ENCODE assay signal across 14 cellular contexts in the genomic region with DNA sequence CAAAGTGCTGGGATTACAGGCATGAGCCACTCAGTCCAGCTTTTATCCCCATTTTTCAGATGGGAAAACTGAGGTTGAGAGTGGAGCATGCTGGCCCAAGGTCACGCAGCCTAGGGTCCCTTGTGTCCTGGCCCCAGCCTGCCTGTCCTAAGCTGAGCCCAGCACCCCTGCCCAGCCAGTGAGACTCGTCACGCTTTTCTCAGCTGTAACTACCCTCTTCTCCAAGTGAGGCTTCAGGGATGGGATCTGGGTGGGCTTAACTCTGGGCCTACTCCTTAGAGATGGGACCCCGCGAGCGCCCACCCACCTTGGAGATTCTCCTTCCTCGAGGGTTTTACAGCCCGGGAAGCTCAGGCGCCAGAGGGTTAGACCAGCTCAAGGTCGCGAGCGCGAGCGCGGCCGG. TPM values are rescaled to one million over a fixed set of nuclear protein-coding genes. Genes with fewer than 3 reads are reported as not detected.
A peak's percentile ranks its signal among the peaks of the same experiment; 100 is the strongest.
DNase-seq lines count a peak whose midpoint lies in the region; ATAC-seq and TF ChIP-seq lines count a peak whose summit lies in the region.
"Had no signal": no experiment of that assay in that cellular context is flagged by ENCODE, and none has a peak within 500 bp of the region (broad histone marks: within the 10 kb centered on the region; RNA-seq: fewer than 3 reads in every experiment).

No MANE protein-coding gene starts in this region.

- no peak overlapping the region for H3K4ac ChIP-seq in neuronal stem cell (ENCODE audit: low read length)

- intact Hi-C loops in CD14-positive monocyte (cut with micrococcal nuclease), result no loop called here

- H3K4me3 Mint-ChIP-seq in CD14-positive monocyte (peak overlapping the region; percentile 37 to 94), endothelial cell (ENCODE audit: unreplicated experiment) (peak overlapping the region; percentile 94)

- no peak overlapping the region for H2AK5ac ChIP-seq in neuronal stem cell (ENCODE audit: low read depth, low read length)

- no peak overlapping the region for H3K18ac ChIP-seq in neuronal stem cell (ENCODE audit: low read length)

- H3K4me3 ChIP-seq in HUES48 (ENCODE audit: low read depth, low read length) (peak overlapping the region; percentile 66; the same call in 1 of the 2 replicates), neuronal stem cell (ENCODE audit: low read length in 2 of 2) (peak overlapping the region in 1 of 2 donors; percentile 40)
- H3K4me3 ChIP-seq: mucosa of descending colon had no signal

- ATAC-seq in omental fat pad (ENCODE audit: low FRiP score) (no peak), GM18517 (IDR thresholded peaks at IDR 0.05; ENCODE audit: unreplicated experiment) (no peak)
- ATAC-seq: mucosa of descending colon had no signal

- H3K27ac Mint-ChIP-seq in CD14-positive monocyte (no peak overlapping the region), endothelial cell (ENCODE audit: unreplicated experiment) (no peak overlapping the region)

- H3K9me3 ChIP-seq in HUES48 (ENCODE audit: control insufficient read depth, insufficient read depth, low read length), result no peaks in the 10 kb centered on the region
- peaks cover 0 to 5% of the 10 kb centered on the region in 2 donors for H3K9me3 ChIP-seq in neuronal stem cell (replicated peaks in 1 of 2; ENCODE audit: control insufficient read depth in 2 of 2, insufficient read depth in 1 of 2, low read depth in 1 of 2, low read length in 2 of 2)
- H3K9me3 ChIP-seq: mucosa of descending colon had no signal

- peaks cover 4 to 9% of the 10 kb centered on the region in 2 donors for H3K36me3 Mint-ChIP-seq in CD14-positive monocyte
- peaks cover 4% of the 10 kb centered on the region for H3K36me3 Mint-ChIP-seq in endothelial cell (ENCODE audit: low read depth, unreplicated experiment)

- H4K91ac ChIP-seq in neuronal stem cell (ENCODE audit: low read depth, low read length, poor library complexity), result no peak overlapping the region

- H3K27me3 Mint-ChIP-seq in CD14-positive monocyte (ENCODE audit: low read depth in 3 of 3) (peaks cover 36 to 49% (median 39%) of the 10 kb centered on the region in 3 donors), endothelial cell (ENCODE audit: unreplicated experiment) (peaks cover 28% of the 10 kb centered on the region)

- no peak for DNase-seq in CD14-positive monocyte (ENCODE audit: low spot score)
- no peak for DNase-seq in endothelial cell (ENCODE audit: low spot score)
- DNase-seq in neuronal stem cell (ENCODE audit: low spot score), result no peak
- DNase-seq in omental fat pad (ENCODE audit: low spot score), result no peak
- no peak for DNase-seq in A172 (ENCODE audit: low spot score)
- no peak for DNase-seq in OCI-M1 (lab: John Stamatoyannopoulos, UW)
- DNase-seq: activated CD8-positive, alpha-beta memory T cell treated with anti-CD3 and anti-CD28 coated beads, Interleukin-2, amount 50 U/mL, for 48 hours; central memory CD4-positive, alpha-beta T cell; stimulated activated CD4-positive, alpha-beta T cell treated with anti-CD3 and anti-CD28 coated beads, Interleukin-1b, Interleukin-23, amount 100 ng/mL, for 48 hours had no signal

- WGBS in neuronal stem cell (ENCODE audit: extremely low coverage in 2 of 2, insufficient read length in 2 of 2, insufficient replicate concordance in 1 of 2), 2 donors, result no CpG with 5 or more reads among the region's 16 CpGs

- H3K4me1 Mint-ChIP-seq in CD14-positive monocyte (peaks cover 36% of the 10 kb centered on the region), endothelial cell (ENCODE audit: unreplicated experiment) (peaks cover 18% of the 10 kb centered on the region)

- no peak overlapping the region for H2BK15ac ChIP-seq in neuronal stem cell (ENCODE audit: low read length)

- H3K36me3 ChIP-seq in HUES48 (ENCODE audit: control insufficient read depth, insufficient read depth, low read length), result no peaks in the 10 kb centered on the region
- H3K36me3 ChIP-seq in neuronal stem cell (replicated peaks in 1 of 2; ENCODE audit: control insufficient read depth in 2 of 2, insufficient read depth in 2 of 2, low read length in 2 of 2), result peaks cover 3 to 10% of the 10 kb centered on the region in 2 donors

- H2BK120ac ChIP-seq in neuronal stem cell (ENCODE audit: low read depth, low read length), result no peak overlapping the region

- H3K79me1 ChIP-seq in neuronal stem cell (ENCODE audit: low read depth, low read length), result peaks cover 10% of the 10 kb centered on the region

- H4K8ac ChIP-seq in neuronal stem cell (ENCODE audit: low read depth, low read length), result no peak overlapping the region

- no peak overlapping the region for H3K14ac ChIP-seq in neuronal stem cell (ENCODE audit: low read length)

- H2AFZ ChIP-seq in neuronal stem cell (ENCODE audit: low read length), result no peak overlapping the region

- H3K23ac ChIP-seq in neuronal stem cell (ENCODE audit: low read depth, low read length, poor library complexity), result no peak overlapping the region

- H3K9me3 Mint-ChIP-seq in CD14-positive monocyte (peaks cover 0 to 7% (median 4%) of the 10 kb centered on the region in 7 donors), endothelial cell (ENCODE audit: unreplicated experiment) (no peaks in the 10 kb centered on the region)

- H3K4me1 ChIP-seq in HUES48 (ENCODE audit: control insufficient read depth, insufficient read depth, low read length), result peaks cover 5% of the 10 kb centered on the region; the same call in 1 of the 2 replicates
- H3K4me1 ChIP-seq in neuronal stem cell (ENCODE audit: control insufficient read depth in 2 of 2, insufficient read depth in 1 of 2, low read depth in 1 of 2, low read length in 2 of 2), result peaks cover 9 to 14% of the 10 kb centered on the region in 2 donors

- no peak overlapping the region for H3K27ac ChIP-seq in HUES48 (ENCODE audit: low read depth, low read length)
- H3K27ac ChIP-seq in neuronal stem cell (replicated peaks; ENCODE audit: low read length), result no peak overlapping the region
- H3K27ac ChIP-seq: SK-N-MC had no signal

- H2BK5ac ChIP-seq in neuronal stem cell (ENCODE audit: low read length), result peak overlapping the region; percentile 66

- peak overlapping the region; percentile 57 for H3K4me2 ChIP-seq in neuronal stem cell (ENCODE audit: insufficient read depth, low read length, poor library complexity, severe bottlenecking)

- H3K9ac ChIP-seq in HUES48 (ENCODE audit: low read depth, low read length) (no peak overlapping the region), neuronal stem cell (ENCODE audit: low read depth, low read length, poor library complexity) (no peak overlapping the region)

- H2BK12ac ChIP-seq in neuronal stem cell (ENCODE audit: low read length), result no peak overlapping the region

- H3K27me3 ChIP-seq in HUES48 (ENCODE audit: control insufficient read depth, insufficient read depth, low read length) (peaks cover 35% of the 10 kb centered on the region), neuronal stem cell (ENCODE audit: control insufficient read depth in 3 of 3, insufficient read depth in 3 of 3, low read depth in 1 of 3, low read length in 3 of 3) (peaks cover 19 to 52% (median 40%) of the 10 kb centered on the region in 3 experiments)

- TF ChIP-seq CTCF in CD14-positive monocyte (IDR thresholded peaks at IDR 0.05) (no peak), endothelial cell (IDR thresholded peaks at IDR 0.05; ENCODE audit: unreplicated experiment) (no peak), omental fat pad (IDR thresholded peaks at IDR 0.05) (no peak)

RNA-seq across cellular contexts. Expression of gene TMEM151A, which starts 0.4 kb away (rescaled TPM):
- polyA plus RNA-seq in CD14-positive monocyte, result not detected
- total RNA-seq in endothelial cell (ENCODE audit: unreplicated experiment) (not detected), omental fat pad (10 to 100 TPM in 1 of 4 donors, 1 to 10 TPM in 2, not detected in 1; 1.6 to 14.8 (median 9.1) TPM)
- polyA plus RNA-seq in neuronal stem cell (2013, experiment 1 of 2), result 0.15 TPM
- polyA plus RNA-seq in neuronal stem cell (2013, experiment 2 of 2), result 0.17 TPM
- total RNA-seq in A172 (2014; rRNA removed; shearing (Covaris generic)), result 0.05 TPM in 1 of 2 replicates, not detected in the other
- total RNA-seq: subcutaneous adipose tissue had no signal

RNA-seq across cellular contexts. Expression of gene YIF1A, which starts 2.4 kb away (rescaled TPM):
- 10 to 100 TPM; 63.8 to 81.1 TPM for polyA plus RNA-seq in CD14-positive monocyte
- total RNA-seq in endothelial cell (ENCODE audit: unreplicated experiment) (48.0 TPM), omental fat pad (100 to 1,000 TPM in 1 of 4 donors, 10 to 100 TPM in 3; 57.1 to 116 (median 63.4) TPM)
- polyA plus RNA-seq in neuronal stem cell (2013, experiment 1 of 2), result 75.4 TPM
- 75.5 TPM for polyA plus RNA-seq in neuronal stem cell (2013, experiment 2 of 2)
- total RNA-seq in A172 (2014; rRNA removed; shearing (Covaris generic)), result 86.1 and 109 TPM in 2 replicates

RNA-seq across cellular contexts. Expression of gene CNIH2, which starts 13.3 kb away (rescaled TPM):
- not detected for polyA plus RNA-seq in CD14-positive monocyte
- total RNA-seq in endothelial cell (ENCODE audit: unreplicated experiment) (1.9 TPM), omental fat pad (not detected)
- polyA plus RNA-seq in neuronal stem cell (2013, experiment 1 of 2), result 24.3 TPM
- 24.3 TPM for polyA plus RNA-seq in neuronal stem cell (2013, experiment 2 of 2)
- 0.72 and 1.9 TPM in 2 replicates for total RNA-seq in A172 (2014; rRNA removed; shearing (Covaris generic))
- total RNA-seq: subcutaneous adipose tissue had no signal

RNA-seq across cellular contexts. Expression of gene RAB1B, which starts 22.9 kb away (rescaled TPM):
- 10 to 100 TPM; 17.9 to 18.8 TPM for polyA plus RNA-seq in CD14-positive monocyte
- 189 TPM for total RNA-seq in endothelial cell (ENCODE audit: unreplicated experiment)
- polyA plus RNA-seq in neuronal stem cell (2013, experiment 1 of 2), result 109 TPM
- polyA plus RNA-seq in neuronal stem cell (2013, experiment 2 of 2), result 106 TPM
- 100 to 1,000 TPM in 1 of 4 donors, 10 to 100 TPM in 3; 74.0 to 107 (median 87.1) TPM for total RNA-seq in omental fat pad
- total RNA-seq in A172 (2014; rRNA removed; shearing (Covaris generic)), result 132 and 133 TPM in 2 replicates

RNA-seq across cellular contexts. Expression of gene CD248, which starts 25.5 kb away (rescaled TPM):
- polyA plus RNA-seq in CD14-positive monocyte, result under 1 TPM in 1 of 2 donors, not detected in 1; 0.13 TPM
- total RNA-seq in endothelial cell (ENCODE audit: unreplicated experiment), result 2.9 TPM
- 3.3 TPM for polyA plus RNA-seq in neuronal stem cell (2013, experiment 1 of 2)
- 3.2 TPM for polyA plus RNA-seq in neuronal stem cell (2013, experiment 2 of 2)
- total RNA-seq in omental fat pad, result 100 to 1,000 TPM in 1 of 4 donors, 10 to 100 TPM in 3; 43.2 to 107 (median 70.7) TPM
- total RNA-seq in A172 (2014; rRNA removed; shearing (Covaris generic)), result not detected in 2 replicates
